11 cellular contexts compared by ENCODE assay signal in genomic region chr1:157781048-157781447, GRCh38.
DNase-seq lines count a peak whose midpoint lies in the region; ATAC-seq lines count a peak whose summit lies in the region.
"Had no signal": no experiment of that assay in that cellular context is flagged by ENCODE, and none has a peak within 500 bp of the region (broad histone marks: within the 10 kb centered on the region; RNA-seq: fewer than 3 reads in every experiment).

No MANE protein-coding gene starts in this region.

- peaks cover 10% of the 10 kb centered on the region for H3K4me1 Mint-ChIP-seq in stimulated activated effector memory CD8-positive, alpha-beta T cell treated with anti-CD3 and anti-CD28 coated beads, Interleukin-12 subunit alpha, Interleukin-12 subunit beta, amount 100 ng/mL, for 72 hours

- no peaks in the 10 kb centered on the region for H3K9me3 Mint-ChIP-seq in stimulated activated effector memory CD8-positive, alpha-beta T cell treated with anti-CD3 and anti-CD28 coated beads, Interleukin-12 subunit alpha, Interleukin-12 subunit beta, amount 100 ng/mL, for 72 hours

- no peak overlapping the region for H3K27ac Mint-ChIP-seq in stimulated activated effector memory CD8-positive, alpha-beta T cell treated with anti-CD3 and anti-CD28 coated beads, Interleukin-12 subunit alpha, Interleukin-12 subunit beta, amount 100 ng/mL, for 72 hours

- DNase-seq in activated CD4-positive, CD25-positive, alpha-beta regulatory T cell (lab: John Stamatoyannopoulos, UW) = no peak
- no peak for DNase-seq in stimulated activated effector memory CD8-positive, alpha-beta T cell treated with anti-CD3 and anti-CD28 coated beads, Interleukin-12 subunit alpha, Interleukin-12 subunit beta, amount 100 ng/mL, for 72 hours (ENCODE audit: low spot score in 2 of 2)
- DNase-seq in NCI-H2107 (lab: John Stamatoyannopoulos, UW) (no peak), T-helper 2 cell (no peak)
- DNase-seq: activated gamma-delta T cell treated with Interleukin-2 at 50 U/mL for 16 hours, stomach had no signal

- H3K4me3 Mint-ChIP-seq in stimulated activated effector memory CD8-positive, alpha-beta T cell treated with anti-CD3 and anti-CD28 coated beads, Interleukin-12 subunit alpha, Interleukin-12 subunit beta, amount 100 ng/mL, for 72 hours = no peak overlapping the region

- peak; percentile 48 to 61 for ATAC-seq in activated CD4-positive, CD25-positive, alpha-beta regulatory T cell treated with anti-CD3 and anti-CD28 coated beads, Interleukin-2, amount 50 U/mL, for 24 hours
- ATAC-seq in HG02623 (IDR thresholded peaks at IDR 0.05; ENCODE audit: unreplicated experiment) = peak; percentile 57
- ATAC-seq in HG03521 (IDR thresholded peaks at IDR 0.05; ENCODE audit: unreplicated experiment) = peak; percentile 59
- peak; percentile 77 for ATAC-seq in stimulated activated effector memory CD8-positive, alpha-beta T cell treated with anti-CD3 and anti-CD28 coated beads, Interleukin-12 subunit alpha, Interleukin-12 subunit beta, amount 100 ng/mL, for 72 hours
- no peak for ATAC-seq in HG02970 (IDR thresholded peaks at IDR 0.05; ENCODE audit: low FRiP score, unreplicated experiment)
- ATAC-seq: A549 had no signal

- H3K36me3 Mint-ChIP-seq in stimulated activated effector memory CD8-positive, alpha-beta T cell treated with anti-CD3 and anti-CD28 coated beads, Interleukin-12 subunit alpha, Interleukin-12 subunit beta, amount 100 ng/mL, for 72 hours = no peaks in the 10 kb centered on the region
